ENCODE assay signal across 9 cellular contexts in genomic region chr20:19889011-19889953, GRCh38.
A peak's percentile ranks its signal among the peaks of the same experiment; 100 is the strongest.
DNase-seq lines count a peak whose midpoint lies in the region; ATAC-seq and TF ChIP-seq lines count a peak whose summit lies in the region.
"Had no signal": no experiment of that assay in that cellular context is flagged by ENCODE, and none has a peak within 500 bp of the region (broad histone marks: within the 10 kb centered on the region; RNA-seq: fewer than 3 reads in every experiment).

No MANE protein-coding gene starts in this region.

- intact Hi-C loops in CD14-positive monocyte (cut with micrococcal nuclease) = loop anchor here in 1 of 2 donors (5.0 to 10.0 kb wide), 2 partner anchors 46 to 93 kb away; no protein-coding TSS in a partner anchor
- intact Hi-C loops in posterior cingulate gyrus (cut with DNase I) = loop anchor here (2.0 to 5.0 kb wide), 2 partner anchors 88 to 106 kb away; no protein-coding TSS in a partner anchor

- peak overlapping the region; percentile 16 to 68 for H3K4me3 Mint-ChIP-seq in CD14-positive monocyte
- no peak overlapping the region for H3K4me3 Mint-ChIP-seq in activated naive CD8-positive, alpha-beta T cell treated with anti-CD3 and anti-CD28 coated beads, Interleukin-2, amount 50 U/mL, for 24 hours

- H3K27me3 Mint-ChIP-seq in CD14-positive monocyte (ENCODE audit: low read depth in 3 of 3) = peaks cover 3 to 7% (median 5%) of the 10 kb centered on the region in 3 donors
- peaks cover 37% of the 10 kb centered on the region for H3K27me3 Mint-ChIP-seq in activated naive CD8-positive, alpha-beta T cell treated with anti-CD3 and anti-CD28 coated beads, Interleukin-2, amount 50 U/mL, for 24 hours

- peaks cover 52 to 65% of the 10 kb centered on the region in 2 donors for H3K36me3 Mint-ChIP-seq in CD14-positive monocyte
- H3K36me3 Mint-ChIP-seq in activated naive CD8-positive, alpha-beta T cell treated with anti-CD3 and anti-CD28 coated beads, Interleukin-2, amount 50 U/mL, for 24 hours (ENCODE audit: low read depth) = no peaks in the 10 kb centered on the region

- H3K4me1 Mint-ChIP-seq in CD14-positive monocyte = peaks cover 41% of the 10 kb centered on the region
- H3K4me1 Mint-ChIP-seq in activated naive CD8-positive, alpha-beta T cell treated with anti-CD3 and anti-CD28 coated beads, Interleukin-2, amount 50 U/mL, for 24 hours = no peaks in the 10 kb centered on the region

- no peak for TF ChIP-seq CTCF in CD14-positive monocyte (IDR thresholded peaks at IDR 0.05)

- no peak for DNase-seq in CD14-positive monocyte (ENCODE audit: low spot score)
- DNase-seq in glomerular visceral epithelial cell (ENCODE audit: extremely low spot score) = peak; percentile 74
- DNase-seq in posterior cingulate gyrus = peak; percentile 21 to 93 (median 40)
- no peak for DNase-seq in activated naive CD8-positive, alpha-beta T cell treated with anti-CD3 and anti-CD28 coated beads, Interleukin-2, amount 50 U/mL, for 24 hours
- DNase-seq in NCI-H446 treated with DMSO at 0.1 percent for 48 hours (lab: John Stamatoyannopoulos, UW) = no peak
- DNase-seq: OCI-M1 had no signal

- peaks cover 0 to 3% (median 0%) of the 10 kb centered on the region in 7 donors for H3K9me3 Mint-ChIP-seq in CD14-positive monocyte
- H3K9me3 Mint-ChIP-seq in activated naive CD8-positive, alpha-beta T cell treated with anti-CD3 and anti-CD28 coated beads, Interleukin-2, amount 50 U/mL, for 24 hours = no peaks in the 10 kb centered on the region

- ATAC-seq in SK-N-SH treated with all-trans-retinoic acid at 6 μM for 48 hours (peak; percentile 75), GM21528 (IDR thresholded peaks at IDR 0.05; ENCODE audit: low FRiP score, unreplicated experiment) (no peak), HG02571 (IDR thresholded peaks at IDR 0.05; ENCODE audit: unreplicated experiment) (no peak)
- no peak for ATAC-seq in activated naive CD8-positive, alpha-beta T cell treated with anti-CD3 and anti-CD28 coated beads, Interleukin-2, amount 50 U/mL, for 24 hours

- peak overlapping the region in 3 of 7 donors; percentile 6 to 61 (median 27) for H3K27ac Mint-ChIP-seq in CD14-positive monocyte
- H3K27ac Mint-ChIP-seq in activated naive CD8-positive, alpha-beta T cell treated with anti-CD3 and anti-CD28 coated beads, Interleukin-2, amount 50 U/mL, for 24 hours = no peak overlapping the region

TF ChIP-seq in SK-N-SH treated with all-trans-retinoic acid at 6 μM for 48 hours, 23 proteins besides CTCF, POLR2A, EP300 and RAD21:
- TF ChIP-seq ZFP3 (CRISPR knock-in tag; IDR thresholded peaks at IDR 0.05) (no peak), ZFP30 (CRISPR knock-in tag; IDR thresholded peaks at IDR 0.05) (no peak), ARNTL (CRISPR knock-in tag; IDR thresholded peaks at IDR 0.05; ENCODE audit: borderline replicate concordance, low read depth) (no peak), ZNF565 (CRISPR knock-in tag; conservative IDR thresholded peaks at IDR 0.05; ENCODE audit: low read depth) (no peak), SNAI2 (CRISPR knock-in tag; IDR thresholded peaks at IDR 0.05) (no peak), TOX (CRISPR knock-in tag; IDR thresholded peaks at IDR 0.05; ENCODE audit: borderline replicate concordance) (no peak), GLIS3 (CRISPR knock-in tag; IDR thresholded peaks at IDR 0.05) (no peak), ZNF70 (CRISPR knock-in tag; IDR thresholded peaks at IDR 0.05) (no peak), RARB (CRISPR knock-in tag; IDR thresholded peaks at IDR 0.05) (no peak), PPARA (CRISPR knock-in tag; IDR thresholded peaks at IDR 0.05; ENCODE audit: borderline replicate concordance) (no peak), ESRRG (CRISPR knock-in tag; IDR thresholded peaks at IDR 0.05) (no peak), ZC3H10 (CRISPR knock-in tag; IDR thresholded peaks at IDR 0.05) (no peak), TCF4 (CRISPR knock-in tag; IDR thresholded peaks at IDR 0.05; ENCODE audit: borderline replicate concordance) (no peak)
- TF ChIP-seq, protein P1, sequence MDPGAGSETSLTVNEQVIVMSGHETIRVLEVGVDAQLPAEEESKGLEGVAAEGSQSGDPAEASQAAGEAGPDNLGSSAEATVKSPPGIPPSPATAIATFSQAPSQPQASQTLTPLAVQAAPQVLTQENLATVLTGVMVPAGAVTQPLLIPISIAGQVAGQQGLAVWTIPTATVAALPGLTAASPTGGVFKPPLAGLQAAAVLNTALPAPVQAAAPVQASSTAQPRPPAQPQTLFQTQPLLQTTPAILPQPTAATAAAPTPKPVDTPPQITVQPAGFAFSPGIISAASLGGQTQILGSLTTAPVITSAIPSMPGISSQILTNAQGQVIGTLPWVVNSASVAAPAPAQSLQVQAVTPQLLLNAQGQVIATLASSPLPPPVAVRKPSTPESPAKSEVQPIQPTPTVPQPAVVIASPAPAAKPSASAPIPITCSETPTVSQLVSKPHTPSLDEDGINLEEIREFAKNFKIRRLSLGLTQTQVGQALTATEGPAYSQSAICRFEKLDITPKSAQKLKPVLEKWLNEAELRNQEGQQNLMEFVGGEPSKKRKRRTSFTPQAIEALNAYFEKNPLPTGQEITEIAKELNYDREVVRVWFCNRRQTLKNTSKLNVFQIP (CRISPR knock-in tag; IDR thresholded peaks at IDR 0.05; ENCODE audit: borderline replicate concordance, low read depth) = no peak
- TF ChIP-seq, protein P2, sequence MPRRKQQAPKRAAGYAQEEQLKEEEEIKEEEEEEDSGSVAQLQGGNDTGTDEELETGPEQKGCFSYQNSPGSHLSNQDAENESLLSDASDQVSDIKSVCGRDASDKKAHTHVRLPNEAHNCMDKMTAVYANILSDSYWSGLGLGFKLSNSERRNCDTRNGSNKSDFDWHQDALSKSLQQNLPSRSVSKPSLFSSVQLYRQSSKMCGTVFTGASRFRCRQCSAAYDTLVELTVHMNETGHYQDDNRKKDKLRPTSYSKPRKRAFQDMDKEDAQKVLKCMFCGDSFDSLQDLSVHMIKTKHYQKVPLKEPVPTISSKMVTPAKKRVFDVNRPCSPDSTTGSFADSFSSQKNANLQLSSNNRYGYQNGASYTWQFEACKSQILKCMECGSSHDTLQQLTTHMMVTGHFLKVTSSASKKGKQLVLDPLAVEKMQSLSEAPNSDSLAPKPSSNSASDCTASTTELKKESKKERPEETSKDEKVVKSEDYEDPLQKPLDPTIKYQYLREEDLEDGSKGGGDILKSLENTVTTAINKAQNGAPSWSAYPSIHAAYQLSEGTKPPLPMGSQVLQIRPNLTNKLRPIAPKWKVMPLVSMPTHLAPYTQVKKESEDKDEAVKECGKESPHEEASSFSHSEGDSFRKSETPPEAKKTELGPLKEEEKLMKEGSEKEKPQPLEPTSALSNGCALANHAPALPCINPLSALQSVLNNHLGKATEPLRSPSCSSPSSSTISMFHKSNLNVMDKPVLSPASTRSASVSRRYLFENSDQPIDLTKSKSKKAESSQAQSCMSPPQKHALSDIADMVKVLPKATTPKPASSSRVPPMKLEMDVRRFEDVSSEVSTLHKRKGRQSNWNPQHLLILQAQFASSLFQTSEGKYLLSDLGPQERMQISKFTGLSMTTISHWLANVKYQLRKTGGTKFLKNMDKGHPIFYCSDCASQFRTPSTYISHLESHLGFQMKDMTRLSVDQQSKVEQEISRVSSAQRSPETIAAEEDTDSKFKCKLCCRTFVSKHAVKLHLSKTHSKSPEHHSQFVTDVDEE (CRISPR knock-in tag; IDR thresholded peaks at IDR 0.05) = no peak
- TF ChIP-seq, protein P3, sequence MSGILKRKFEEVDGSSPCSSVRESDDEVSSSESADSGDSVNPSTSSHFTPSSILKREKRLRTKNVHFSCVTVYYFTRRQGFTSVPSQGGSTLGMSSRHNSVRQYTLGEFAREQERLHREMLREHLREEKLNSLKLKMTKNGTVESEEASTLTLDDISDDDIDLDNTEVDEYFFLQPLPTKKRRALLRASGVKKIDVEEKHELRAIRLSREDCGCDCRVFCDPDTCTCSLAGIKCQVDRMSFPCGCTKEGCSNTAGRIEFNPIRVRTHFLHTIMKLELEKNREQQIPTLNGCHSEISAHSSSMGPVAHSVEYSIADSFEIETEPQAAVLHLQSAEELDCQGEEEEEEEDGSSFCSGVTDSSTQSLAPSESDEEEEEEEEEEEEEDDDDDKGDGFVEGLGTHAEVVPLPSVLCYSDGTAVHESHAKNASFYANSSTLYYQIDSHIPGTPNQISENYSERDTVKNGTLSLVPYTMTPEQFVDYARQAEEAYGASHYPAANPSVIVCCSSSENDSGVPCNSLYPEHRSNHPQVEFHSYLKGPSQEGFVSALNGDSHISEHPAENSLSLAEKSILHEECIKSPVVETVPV (CRISPR knock-in tag; IDR thresholded peaks at IDR 0.05) = no peak
- TF ChIP-seq, protein P4, sequence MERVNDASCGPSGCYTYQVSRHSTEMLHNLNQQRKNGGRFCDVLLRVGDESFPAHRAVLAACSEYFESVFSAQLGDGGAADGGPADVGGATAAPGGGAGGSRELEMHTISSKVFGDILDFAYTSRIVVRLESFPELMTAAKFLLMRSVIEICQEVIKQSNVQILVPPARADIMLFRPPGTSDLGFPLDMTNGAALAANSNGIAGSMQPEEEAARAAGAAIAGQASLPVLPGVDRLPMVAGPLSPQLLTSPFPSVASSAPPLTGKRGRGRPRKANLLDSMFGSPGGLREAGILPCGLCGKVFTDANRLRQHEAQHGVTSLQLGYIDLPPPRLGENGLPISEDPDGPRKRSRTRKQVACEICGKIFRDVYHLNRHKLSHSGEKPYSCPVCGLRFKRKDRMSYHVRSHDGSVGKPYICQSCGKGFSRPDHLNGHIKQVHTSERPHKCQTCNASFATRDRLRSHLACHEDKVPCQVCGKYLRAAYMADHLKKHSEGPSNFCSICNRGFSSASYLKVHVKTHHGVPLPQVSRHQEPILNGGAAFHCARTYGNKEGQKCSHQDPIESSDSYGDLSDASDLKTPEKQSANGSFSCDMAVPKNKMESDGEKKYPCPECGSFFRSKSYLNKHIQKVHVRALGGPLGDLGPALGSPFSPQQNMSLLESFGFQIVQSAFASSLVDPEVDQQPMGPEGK (CRISPR knock-in tag; IDR thresholded peaks at IDR 0.05; ENCODE audit: borderline replicate concordance) = no peak

Comparison
In these comparisons a context has a peak if more than half of its experiments do, and no peak if none do; other contexts are left out.
1. DNase-seq: peak in glomerular visceral epithelial cell (single experiment) and posterior cingulate gyrus (10 of 10); none in CD14-positive monocyte (single experiment), activated naive CD8-positive, alpha-beta T cell treated with anti-CD3 and anti-CD28 coated beads, Interleukin-2, amount 50 U/mL, for 24 hours (single experiment) and NCI-H446 treated with DMSO at 0.1 percent for 48 hours (single experiment).